ENCODE assay signal across 8 cellular contexts in the genomic region with DNA sequence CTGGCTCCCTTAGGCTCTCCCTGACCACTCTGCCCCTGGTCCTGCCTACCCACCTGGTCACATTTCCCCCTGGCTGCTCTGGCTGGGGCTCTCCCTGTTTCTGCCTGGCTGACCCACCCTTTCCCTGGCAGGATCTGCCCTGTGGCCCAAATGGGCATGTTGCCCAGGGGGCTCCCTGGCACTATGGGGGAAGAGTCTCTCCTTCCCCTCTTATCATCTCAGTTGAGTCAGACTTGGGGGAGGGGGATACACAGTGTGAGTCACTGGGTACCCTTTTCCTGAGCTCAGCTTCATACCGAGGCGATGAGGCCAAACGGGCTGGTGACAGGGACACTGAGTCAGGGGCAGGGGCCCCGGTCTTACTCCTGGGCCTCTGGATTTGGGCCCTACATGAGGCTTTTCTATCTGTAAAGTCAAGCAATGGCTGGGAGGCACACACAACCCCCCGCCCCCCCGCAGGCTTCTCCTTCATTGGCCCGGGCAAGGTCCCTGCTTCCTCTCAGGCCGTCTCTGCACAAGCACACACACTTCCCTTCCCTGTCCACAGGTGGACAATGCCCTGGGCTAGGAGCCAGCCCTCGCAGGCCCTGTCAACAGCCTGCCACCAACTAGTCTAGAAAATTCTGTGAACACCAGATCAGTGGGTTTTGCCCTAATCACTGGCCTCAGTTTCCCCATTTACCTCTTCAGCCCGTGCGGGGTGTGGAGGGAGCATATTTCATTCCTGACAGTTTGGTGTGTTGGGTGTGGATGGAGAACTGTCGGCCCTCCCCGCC. TPM values are rescaled to one million over a fixed set of nuclear protein-coding genes. Genes with fewer than 3 reads are reported as not detected.
DNase-seq lines count a peak whose midpoint lies in the region; ATAC-seq, FAIRE-seq and TF ChIP-seq lines count a peak whose summit lies in the region.

No MANE protein-coding gene starts in this region.

- no peak for ATAC-seq in SK-N-SH treated with all-trans-retinoic acid at 6 μM for 48 hours
- ATAC-seq in Right ventricle myocardium superior (ENCODE audit: poor library complexity): no peak
- ATAC-seq in GM19455 (IDR thresholded peaks at IDR 0.05; ENCODE audit: unreplicated experiment): no peak

- DNase-seq in H54 (ENCODE audit: insufficient read length, low spot score) (peak; percentile 75), Right ventricle myocardium superior (peak; percentile 67), sigmoid colon (peak; percentile 83), OCI-M2 (lab: John Stamatoyannopoulos, UW; ENCODE audit: unreplicated experiment) (no peak), GM12891 (ENCODE audit: insufficient read length, low spot score) (no peak), DMS 273 treated with DMSO at 0.1 percent for 48 hours (lab: John Stamatoyannopoulos, UW) (no peak)

- H3K9me3 ChIP-seq in sigmoid colon: no peaks in the 10 kb centered on the region

- peak in 1 of 4 experiments; percentile 24 for TF ChIP-seq CTCF in sigmoid colon (IDR thresholded peaks at IDR 0.05)

- H3K4me3 ChIP-seq in sigmoid colon: peak overlapping the region; percentile 66 to 90 (median 83)

- no peak for TF ChIP-seq POLR2A in H54 (IDR thresholded peaks at IDR 0.05; ENCODE audit: low read depth, low read length)
- no peak for TF ChIP-seq POLR2A in sigmoid colon (IDR thresholded peaks at IDR 0.05)
- TF ChIP-seq POLR2A in GM12891 (IDR thresholded peaks at IDR 0.05; ENCODE audit: low read depth, low read length): no peak

- H3K4me1 ChIP-seq in sigmoid colon: peaks cover 2 to 70% (median 57%) of the 10 kb centered on the region in 4 donors

- 24 to 27% methylated on average over 13 of the region's 13 CpGs for WGBS in sigmoid colon, 2 donors

- H3K36me3 ChIP-seq in sigmoid colon: no peaks in the 10 kb centered on the region

- intact Hi-C loops in Right ventricle myocardium superior (cut with DNase I) (loop anchor here (5.0 kb wide), 1 partner anchor 37 kb away; the partner anchor contains the start of gene CCDC136), sigmoid colon (cut with DNase I) (loop anchor here (2.0 to 5.0 kb wide), 3 partner anchors 39 to 92 kb away; partner anchors contain the start of genes CALU and CCDC136)

- no peak for TF ChIP-seq EP300 in sigmoid colon (IDR thresholded peaks at IDR 0.05)

- peak overlapping the region; percentile 95 to 99 (median 98) for H3K27ac ChIP-seq in sigmoid colon

- H3K27me3 ChIP-seq in sigmoid colon: no peaks in the 10 kb centered on the region

- FAIRE-seq in H54 (lab: Jason Lieb, UNC): no peak
- FAIRE-seq in GM12891 (lab: Jason Lieb, UNC): no peak

TF ChIP-seq in SK-N-SH treated with all-trans-retinoic acid at 6 μM for 48 hours, 23 proteins besides CTCF, POLR2A, EP300 and RAD21:
- 0 out of 2 replicates have a peak, but pooled peaks have one; percentile 38 for TF ChIP-seq ZFP3 (CRISPR knock-in tag; IDR thresholded peaks at IDR 0.05)
- TF ChIP-seq ESRRG (CRISPR knock-in tag; IDR thresholded peaks at IDR 0.05): no peak
- no peak for TF ChIP-seq OSR1 (CRISPR knock-in tag; IDR thresholded peaks at IDR 0.05)
- no peak for TF ChIP-seq ARNTL (CRISPR knock-in tag; IDR thresholded peaks at IDR 0.05; ENCODE audit: borderline replicate concordance, low read depth)

TF ChIP-seq in GM12891, 5 proteins besides CTCF, POLR2A, EP300 and RAD21:
- TF ChIP-seq POU2F2 (IDR thresholded peaks at IDR 0.05; ENCODE audit: low read depth, low read length) (no peak), TAF1 (IDR thresholded peaks at IDR 0.05; ENCODE audit: low read depth, low read length) (no peak), POLR2AphosphoS5 (IDR thresholded peaks at IDR 0.05; ENCODE audit: low read depth, low read length) (no peak), SPI1 (IDR thresholded peaks at IDR 0.05; ENCODE audit: low read depth, low read length) (no peak)

RNA-seq across cellular contexts. Expression of gene FLNC, which starts 0.6 kb away (rescaled TPM):
- total RNA-seq in Right ventricle myocardium superior (601 TPM), sigmoid colon (100 to 1,000 TPM in 3 of 4 donors, 10 to 100 TPM in 1; 95.3 to 489 (median 242) TPM)
- polyA plus RNA-seq in sigmoid colon: 10 to 100 TPM in 1 of 3 donors, 1 to 10 TPM in 1, under 1 TPM in 1; 0.69 to 12.6 (median 5.4) TPM
- 0.08 TPM for polyA plus RNA-seq in GM12891 (2012; ENCODE audit: low read depth, missing spikeins)

RNA-seq across cellular contexts. Expression of gene ATP6V1F, which starts 33.1 kb away (rescaled TPM):
- total RNA-seq in Right ventricle myocardium superior (119 TPM), sigmoid colon (100 to 1,000 TPM in 3 of 4 donors, 10 to 100 TPM in 1; 96.7 to 138 (median 131) TPM)
- 100 to 1,000 TPM; 148 to 214 (median 183) TPM for polyA plus RNA-seq in sigmoid colon
- polyA plus RNA-seq in GM12891 (2012; ENCODE audit: low read depth, missing spikeins): 253 TPM

RNA-seq across cellular contexts. Expression of gene CCDC136, which starts 37.8 kb away (rescaled TPM):
- total RNA-seq in Right ventricle myocardium superior (5.2 TPM), sigmoid colon (10 to 100 TPM; 19.9 to 53.7 (median 23.7) TPM)
- polyA plus RNA-seq in sigmoid colon: 1 to 10 TPM in 2 of 3 donors, not detected in 1; 2.4 to 2.8 TPM
- 0.76 TPM for polyA plus RNA-seq in GM12891 (2012; ENCODE audit: low read depth, missing spikeins)

RNA-seq across cellular contexts. Expression of gene OPN1SW, which starts 54.0 kb away (rescaled TPM):
- total RNA-seq in Right ventricle myocardium superior: not detected
- total RNA-seq in sigmoid colon: not detected
- not detected for polyA plus RNA-seq in sigmoid colon
- polyA plus RNA-seq in GM12891 (2012; ENCODE audit: low read depth, missing spikeins): 0.10 TPM

Comparison
In these comparisons a context has a peak if more than half of its experiments do, and no peak if none do; other contexts are left out.
1. DNase-seq: peak in H54 (single experiment), Right ventricle myocardium superior (single experiment) and sigmoid colon (single experiment); none in OCI-M2 (single experiment), GM12891 (single experiment) and DMS 273 treated with DMSO at 0.1 percent for 48 hours (single experiment).